ENCODE assay signal across 23 cellular contexts in the genomic region with DNA sequence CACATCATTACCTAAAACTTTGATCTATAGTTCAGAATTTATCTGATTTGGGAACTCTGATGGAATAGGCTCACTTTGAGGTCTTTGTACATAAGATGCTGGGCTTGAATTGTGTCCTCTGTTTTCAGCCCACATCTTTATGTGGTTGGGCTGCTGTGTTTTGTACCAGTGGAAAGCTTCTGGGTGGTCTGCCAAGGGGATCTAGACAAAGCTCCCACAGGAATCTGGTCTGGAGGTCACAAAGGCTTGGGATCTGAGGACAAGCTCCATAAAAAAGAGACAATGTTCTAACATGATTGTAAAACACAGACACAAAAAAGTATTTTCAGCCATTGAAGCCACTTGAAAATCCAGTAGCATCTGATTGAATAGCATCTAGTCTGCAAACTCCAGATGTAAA.
"Had no signal": no experiment of that assay in that cellular context is flagged by ENCODE, and none has a peak within 500 bp of the region (broad histone marks: within the 10 kb centered on the region; RNA-seq: fewer than 3 reads in every experiment).

No MANE protein-coding gene starts in this region.

- H3K36me3 Mint-ChIP-seq: IgD-negative memory B cell had no signal

- H3K4me3 ChIP-seq: K562 had no signal

- H3K4me1 Mint-ChIP-seq: IgD-negative memory B cell had no signal

- H3K9ac ChIP-seq: KMS-11 had no signal

- H3K4me2 ChIP-seq: KMS-11 had no signal

- H3K27ac ChIP-seq: HL-60, KMS-11 had no signal

- H3K27ac Mint-ChIP-seq: IgD-negative memory B cell had no signal

- H3K4me3 Mint-ChIP-seq: IgD-negative memory B cell had no signal

- H3K27me3 Mint-ChIP-seq: IgD-negative memory B cell had no signal

- DNase-seq: Kasumi-1, MM.1S, MV-4-11, NCI-H1048, NCI-H1105, NCI-H1417, NCI-H1436 treated with DMSO at 0.1 percent for 48 hours, NCI-H1694, NCI-H187 treated with DMSO at 0.1 percent for 48 hours, NCI-H2029 treated with DMSO at 0.1 percent for 48 hours, NCI-H2171 treated with DMSO at 0.1 percent for 48 hours, NCI-H2227 treated with DMSO at 0.1 percent for 48 hours, NCI-H524, NCI-H526 treated with DMSO at 0.1 percent for 48 hours, NCI-H774, Right ventricle myocardium superior, RPMI8226, SIG-M5 had no signal

- ATAC-seq: K562, SK-N-SH treated with all-trans-retinoic acid at 6 μM for 48 hours had no signal
